Comparison of ENCODE assay signal across 8 cellular contexts in genomic region chr1:2412773-2413494, GRCh38. TPM values are rescaled to one million over a fixed set of nuclear protein-coding genes. Genes with fewer than 3 reads are reported as not detected.
DNase-seq lines count a peak whose midpoint lies in the region; ATAC-seq, FAIRE-seq and TF ChIP-seq lines count a peak whose summit lies in the region.

No MANE protein-coding gene starts in this region.

- POLR2A ChIA-PET in AG04450 (lab: Yijun Ruan, JAX), result interaction anchor here (0.6 kb wide), 2 partner anchors 113 to 190 kb away, joined by 3 read pairs; no protein-coding TSS in a partner anchor

- H3K27me3 Mint-ChIP-seq in immature natural killer cell (ENCODE audit: low read depth in 3 of 3), result peaks cover 0 to 7% (median 0%) of the 10 kb centered on the region in 3 donors

- H3K9me3 ChIP-seq in AG04450 (ENCODE audit: control insufficient read depth, insufficient read depth, low read length), result no peaks in the 10 kb centered on the region; the same call in 1 of the 2 replicates

- ATAC-seq in HG02623 (IDR thresholded peaks at IDR 0.05; ENCODE audit: unreplicated experiment), result peak; percentile 11
- peak; percentile 21 for ATAC-seq in stimulated activated naive CD8-positive, alpha-beta T cell treated with anti-CD3 and anti-CD28 coated beads, Interleukin-15, Interleukin-2, amounts not matched to agents 100 U/mL and 50 U/mL, for 24 hours

- peak overlapping the region in 4 of 5 donors; percentile 57 to 83 (median 74) for H3K4me3 Mint-ChIP-seq in immature natural killer cell

- H3K4me1 Mint-ChIP-seq in immature natural killer cell, result peaks cover 33 to 46% of the 10 kb centered on the region in 2 donors

- TF ChIP-seq CTCF in AG04450 (IDR thresholded peaks at IDR 0.05; ENCODE audit: low read depth, low read length) (no peak), NB4 (IDR thresholded peaks at IDR 0.05; ENCODE audit: low read depth, low read length) (no peak)

- CTCF ChIA-PET in AG04450 (lab: Charles Lee), result interaction anchor here (0.6 to 1.8 kb wide), 4 partner anchors 135 to 1011 kb away, joined by 3 to 20 read pairs (median 8); partner anchors contain the start of gene FAAP20

- H3K27ac Mint-ChIP-seq in immature natural killer cell, result no peak overlapping the region

- H3K4me3 ChIP-seq in AG04450 (ENCODE audit: low read depth, low read length) (peak overlapping the region; percentile 79), NB4 (ENCODE audit: low read depth, low read length) (peak overlapping the region; percentile 50)

- peak; percentile 73; the same call in 1 of the 2 replicates for TF ChIP-seq POLR2A in GM12892 (IDR thresholded peaks at IDR 0.05; ENCODE audit: low read depth, low read length)
- TF ChIP-seq POLR2A in NB4 (IDR thresholded peaks at IDR 0.05; ENCODE audit: extremely low read depth, insufficient read length), result peak; percentile 73

- no peaks in the 10 kb centered on the region for H3K9me3 Mint-ChIP-seq in immature natural killer cell

- H3K36me3 Mint-ChIP-seq in immature natural killer cell, result no peaks in the 10 kb centered on the region

- peak overlapping the region; percentile 31 for H3K27ac ChIP-seq in AG04450 (ENCODE audit: low read depth, low read length)
- H3K27ac ChIP-seq in angular gyrus (ENCODE audit: low read depth, low read length), result peak overlapping the region; percentile 84

- FAIRE-seq in GM12892 (lab: Jason Lieb, UNC), result no peak

- H3K27me3 ChIP-seq in AG04450 (ENCODE audit: control insufficient read depth, insufficient read depth, low read length), result peaks cover 3% of the 10 kb centered on the region

- DNase-seq in AG04450 (ENCODE audit: low read depth, low spot score) (no peak), GM12892 (ENCODE audit: insufficient read length) (peak; percentile 73), NB4 (ENCODE audit: low read depth) (peak; percentile 50), immature natural killer cell (no peak), occipital lobe (lab: John Stamatoyannopoulos, UW) (no peak)
- DNase-seq in stimulated activated naive CD8-positive, alpha-beta T cell treated with anti-CD3 and anti-CD28 coated beads, Interleukin-15, Interleukin-2, amounts not matched to agents 100 U/mL and 50 U/mL, for 24 hours, result peak; percentile 28

RNA-seq across cellular contexts. Expression of gene PEX10, which starts 0.6 kb away (rescaled TPM):
- polyA plus RNA-seq in AG04450 (2011; rRNA removed) (11.9 and 14.4 TPM in 2 replicates), immature natural killer cell (10 to 100 TPM in 1 of 3 donors, 1 to 10 TPM in 2; 9.1 to 18.2 (median 9.3) TPM)
- polyA minus RNA-seq in AG04450 (2011; rRNA and poly(A)+ RNA removed), result 9.0 and 9.1 TPM in 2 replicates
- polyA plus RNA-seq in GM12892 (2012; ENCODE audit: missing spikeins), result 6.1 TPM
- total RNA-seq in occipital lobe, result 21.2 TPM

RNA-seq across cellular contexts. Expression of gene RER1, which starts 21.3 kb away (rescaled TPM):
- polyA plus RNA-seq in AG04450 (2011; rRNA removed) (312 and 324 TPM in 2 replicates), immature natural killer cell (100 to 1,000 TPM; 185 to 216 (median 210) TPM)
- 243 and 249 TPM in 2 replicates for polyA minus RNA-seq in AG04450 (2011; rRNA and poly(A)+ RNA removed)
- 91.1 TPM for polyA plus RNA-seq in GM12892 (2012; ENCODE audit: missing spikeins)
- total RNA-seq in occipital lobe, result 34.5 TPM

RNA-seq across cellular contexts. Expression of gene MORN1, which starts 21.6 kb away (rescaled TPM):
- polyA plus RNA-seq in AG04450 (2011; rRNA removed) (3.0 and 3.6 TPM in 2 replicates), immature natural killer cell (1 to 10 TPM in 2 of 3 donors, under 1 TPM in 1; 0.89 to 4.0 (median 3.9) TPM)
- polyA minus RNA-seq in AG04450 (2011; rRNA and poly(A)+ RNA removed), result 8.1 and 11.0 TPM in 2 replicates
- polyA plus RNA-seq in GM12892 (2012; ENCODE audit: missing spikeins), result 3.8 TPM
- total RNA-seq in occipital lobe, result 13.1 TPM

Comparison
In these comparisons a context has a peak if more than half of its experiments do, and no peak if none do; other contexts are left out.
1. DNase-seq: peak in GM12892 (single experiment), NB4 (single experiment) and stimulated activated naive CD8-positive, alpha-beta T cell treated with anti-CD3 and anti-CD28 coated beads, Interleukin-15, Interleukin-2, amounts not matched to agents 100 U/mL and 50 U/mL, for 24 hours (single experiment); none in AG04450 (single experiment), immature natural killer cell (0 of 3) and occipital lobe (single experiment).